16 cellular contexts compared by ENCODE assay signal in genomic region chr16:16012144-16012543, GRCh38.
A peak's percentile ranks its signal among the peaks of the same experiment; 100 is the strongest.
DNase-seq lines count a peak whose midpoint lies in the region; ATAC-seq, FAIRE-seq and TF ChIP-seq lines count a peak whose summit lies in the region.
"Had no signal": no experiment of that assay in that cellular context is flagged by ENCODE, and none has a peak within 500 bp of the region (broad histone marks: within the 10 kb centered on the region; RNA-seq: fewer than 3 reads in every experiment).

No MANE protein-coding gene starts in this region.

- peaks cover 5% of the 10 kb centered on the region for H3K4me1 Mint-ChIP-seq in T-helper 17 cell

- no peak for TF ChIP-seq POLR2A in gastrocnemius medialis (IDR thresholded peaks at IDR 0.05)

- H3K36me3 Mint-ChIP-seq in T-helper 17 cell (ENCODE audit: low read depth) = peaks cover 3% of the 10 kb centered on the region

- H3K27me3 Mint-ChIP-seq in T-helper 17 cell = no peaks in the 10 kb centered on the region
- H3K27me3 Mint-ChIP-seq: CD8-positive, alpha-beta memory T cell had no signal

- in situ Hi-C loops in gastrocnemius medialis (cut with MboI; ENCODE audit: low sequenced_read_pairs in 4 of 4) = loop anchor here in 1 of 4 donors (25.0 kb wide), 1 partner anchor 125 kb away; the partner anchor contains the start of gene CEP20

- no peaks in the 10 kb centered on the region for H3K9me3 ChIP-seq in T-helper 17 cell (ENCODE audit: control insufficient read depth, low read length, poor library complexity, severe bottlenecking)
- no peaks in the 10 kb centered on the region for H3K9me3 ChIP-seq in kidney (ENCODE audit: control insufficient read depth in 1 of 2, low read length in 2 of 2)
- H3K9me3 ChIP-seq in gastrocnemius medialis = no peaks in the 10 kb centered on the region
- H3K9me3 ChIP-seq: Caco-2, HAP-1 had no signal

- H3K27ac Mint-ChIP-seq in T-helper 17 cell = peak overlapping the region; percentile 11
- H3K27ac Mint-ChIP-seq: HFFc6 had no signal

- no peaks in the 10 kb centered on the region for H3K27me3 ChIP-seq in gastrocnemius medialis

- H3K36me3 ChIP-seq in kidney (ENCODE audit: control insufficient read depth in 1 of 2, insufficient read depth in 2 of 2, low read length in 2 of 2) = peaks cover 2 to 5% of the 10 kb centered on the region in 2 donors
- peaks cover 0 to 8% of the 10 kb centered on the region in 2 donors for H3K36me3 ChIP-seq in gastrocnemius medialis

- no peak overlapping the region for H3K4me3 Mint-ChIP-seq in T-helper 17 cell
- H3K4me3 Mint-ChIP-seq: CD8-positive, alpha-beta memory T cell; HFFc6 had no signal

- peak overlapping the region; percentile 78 for H3K27ac ChIP-seq in C4-2B
- no peak overlapping the region for H3K27ac ChIP-seq in kidney (ENCODE audit: low read depth in 2 of 2, low read length in 2 of 2)
- peak overlapping the region; percentile 69 to 87 (median 77) for H3K27ac ChIP-seq in gastrocnemius medialis

- no peak overlapping the region for H3K9ac ChIP-seq in kidney (ENCODE audit: low read length in 2 of 2)

- no peak for FAIRE-seq in kidney (lab: Jason Lieb, UNC)
- FAIRE-seq: A204.1, GM19239, H1 had no signal

- no peak for ATAC-seq in T-helper 17 cell
- no peak for ATAC-seq in gastrocnemius medialis
- no peak for ATAC-seq in GM19328 (IDR thresholded peaks at IDR 0.05; ENCODE audit: unreplicated experiment)

- TF ChIP-seq CTCF in C4-2B (conservative IDR thresholded peaks at IDR 0.05) (no peak), kidney (IDR thresholded peaks at IDR 0.05; ENCODE audit: borderline replicate concordance, extremely low read depth, insufficient read depth) (no peak), gastrocnemius medialis (IDR thresholded peaks at IDR 0.05 in 4 of 5, conservative IDR thresholded peaks at IDR 0.05 in 1 of 5) (no peak)

- H3K4me1 ChIP-seq in kidney (ENCODE audit: control insufficient read depth in 1 of 2, insufficient read depth in 1 of 2, low read depth in 1 of 2, low read length in 2 of 2) (peaks cover 6 to 8% of the 10 kb centered on the region in 2 donors), gastrocnemius medialis (peaks cover 37 to 50% of the 10 kb centered on the region in 2 donors)
- H3K4me1 ChIP-seq: Caco-2, HAP-1 had no signal

- H3K4me3 ChIP-seq in kidney (ENCODE audit: low read length in 2 of 2) = no peak overlapping the region
- no peak overlapping the region for H3K4me3 ChIP-seq in gastrocnemius medialis
- H3K4me3 ChIP-seq: HAP-1 had no signal

- intact Hi-C loops in kidney (cut with DNase I) = loop anchor here (10.0 kb wide), 1 partner anchor 53 kb away; no protein-coding TSS in a partner anchor
- intact Hi-C loops in gastrocnemius medialis (cut with DNase I; ENCODE audit: low total_unique reads) = no loop called here

- DNase-seq in T-helper 17 cell (no peak), kidney (peak; percentile 33), gastrocnemius medialis (no peak), UCSD-AML1 (lab: John Stamatoyannopoulos, UW; ENCODE audit: unreplicated experiment) (no peak), NCI-H1105 (lab: John Stamatoyannopoulos, UW) (no peak)
- DNase-seq: Caco-2; CD8-positive, alpha-beta memory T cell; DMS53; GF-D8; HFFc6 had no signal

Comparison
In these comparisons a context has a peak if more than half of its experiments do, and no peak if none do; other contexts are left out.
1. H3K27ac ChIP-seq: peak in C4-2B (single experiment) and gastrocnemius medialis (4 of 4); none in kidney (0 of 2).